Comparison of ENCODE assay signal across 16 cellular contexts in genomic region chr11:64369440-64370135, GRCh38. TPM values are rescaled to one million over a fixed set of nuclear protein-coding genes. Genes with fewer than 3 reads are reported as not detected.
DNase-seq lines count a peak whose midpoint lies in the region; ATAC-seq and TF ChIP-seq lines count a peak whose summit lies in the region.
"Had no signal": no experiment of that assay in that cellular context is flagged by ENCODE, and none has a peak within 500 bp of the region (broad histone marks: within the 10 kb centered on the region; RNA-seq: fewer than 3 reads in every experiment).

No MANE protein-coding gene starts in this region.

- H3F3A ChIP-seq in GM23338 (replicated peaks; ENCODE audit: low read depth), result peaks cover 21% of the 10 kb centered on the region

- H3K4me2 ChIP-seq in GM23338, result no peak overlapping the region; the same call in 1 of the 2 replicates
- H3K4me2 ChIP-seq: PC-9 had no signal

- no TSS peak for BruUV-seq in Calu3 (replicated peaks; lab: Mats Ljungman, UMichigan)

- H3K79me2 ChIP-seq in GM23338 (replicated peaks; ENCODE audit: insufficient read depth), result no peaks in the 10 kb centered on the region

- no peaks in the 10 kb centered on the region for H3K9me3 ChIP-seq in psoas muscle
- H3K9me3 ChIP-seq: HAP-1, SJCRH30 had no signal

- peaks cover 68% of the 10 kb centered on the region for H3K36me3 Mint-ChIP-seq in Calu3 (ENCODE audit: insufficient read depth, unreplicated experiment)
- peaks cover 22% of the 10 kb centered on the region for H3K36me3 Mint-ChIP-seq in GM23338 (ENCODE audit: low read depth)
- H3K36me3 Mint-ChIP-seq in chondrocyte (ENCODE audit: low read depth), result peaks cover 17% of the 10 kb centered on the region

- H3K4me1 Mint-ChIP-seq in Calu3 (ENCODE audit: low read depth, unreplicated experiment) (peaks cover 17% of the 10 kb centered on the region), GM23338 (peaks cover 12% of the 10 kb centered on the region; the same call in 2 of the 3 replicates), chondrocyte (ENCODE audit: low read depth) (no peaks in the 10 kb centered on the region)

- H3K27me3 Mint-ChIP-seq in Calu3 (ENCODE audit: unreplicated experiment) (no peaks in the 10 kb centered on the region), GM23338 (ENCODE audit: insufficient read depth, low read depth, poor library complexity) (peaks cover 26% of the 10 kb centered on the region), chondrocyte (ENCODE audit: low read depth) (no peaks in the 10 kb centered on the region)
- H3K27me3 Mint-ChIP-seq: CD4-positive, alpha-beta memory T cell had no signal

- no peak for DNase-seq in Calu3
- peak; percentile 60 for DNase-seq in GM23338 (ENCODE audit: low spot score)
- DNase-seq in chondrocyte (ENCODE audit: low spot score), result peak; percentile 93
- no peak for DNase-seq in retinal pigment epithelial cell (ENCODE audit: low read depth)
- no peak for DNase-seq in psoas muscle
- DNase-seq in cortex of kidney (lab: John Stamatoyannopoulos, UW), result no peak
- DNase-seq: ACHN; CD4-positive, alpha-beta memory T cell; DMS79 treated with DMSO at 0.1 percent for 48 hours; GF-D8; NCI-H1417 treated with DMSO at 0.1 percent for 48 hours; NCI-H1930; PC-9; SJCRH30 had no signal

- 0 out of 2 replicates have a peak overlapping the region, but pooled peaks have one; percentile 18 for H2AFZ ChIP-seq in GM23338
- H2AFZ ChIP-seq: PC-9 had no signal

- CTCF ChIA-PET in Calu3 (lab: Charles Lee), result no interaction called here

- no peaks in the 10 kb centered on the region for H3K36me3 ChIP-seq in GM23338 (ENCODE audit: insufficient read depth)
- H3K36me3 ChIP-seq in psoas muscle (ENCODE audit: insufficient read depth in 1 of 2, low read depth in 1 of 2), result peaks cover 4 to 66% of the 10 kb centered on the region in 2 donors

- TF ChIP-seq CTCF in Calu3 (IDR thresholded peaks at IDR 0.05; ENCODE audit: unreplicated experiment) (peak; percentile 42), GM23338 (conservative IDR thresholded peaks at IDR 0.05; ENCODE audit: low read depth in 2 of 2) (peak; percentile 43 to 51; a peak in 3 of 4 replicates), chondrocyte (IDR thresholded peaks at IDR 0.05) (no peak), retinal pigment epithelial cell (conservative IDR thresholded peaks at IDR 0.05; ENCODE audit: low read depth, low read length) (peak; percentile 22), psoas muscle (IDR thresholded peaks at IDR 0.05) (no peak)

- peaks cover 25% of the 10 kb centered on the region for H3K4me1 ChIP-seq in GM23338 (ENCODE audit: insufficient read depth)
- no peaks in the 10 kb centered on the region for H3K4me1 ChIP-seq in psoas muscle
- H3K4me1 ChIP-seq: HAP-1 had no signal

- H3K27me3 ChIP-seq in GM23338 (ENCODE audit: insufficient read depth) (no peaks in the 10 kb centered on the region), psoas muscle (ENCODE audit: insufficient read depth in 3 of 3, low read length in 2 of 3) (no peaks in the 10 kb centered on the region)
- H3K27me3 ChIP-seq: SJCRH30 had no signal

- H4K20me1 ChIP-seq in GM23338 (replicated peaks; ENCODE audit: insufficient read depth), result no peaks in the 10 kb centered on the region

- H3K4me3 ChIP-seq in GM23338 (peak overlapping the region; percentile 30; the same call in 1 of the 2 replicates), retinal pigment epithelial cell (ENCODE audit: low read length) (no peak overlapping the region), psoas muscle (no peak overlapping the region)
- H3K4me3 ChIP-seq: HAP-1, PC-9, SJCRH30 had no signal

- H3K9me3 Mint-ChIP-seq in Calu3 (ENCODE audit: low read depth, unreplicated experiment), result no peaks in the 10 kb centered on the region
- H3K9me3 Mint-ChIP-seq in GM23338, result no peaks in the 10 kb centered on the region; the same call in 2 of the 3 replicates
- H3K9me3 Mint-ChIP-seq in chondrocyte (ENCODE audit: low read depth), result no peaks in the 10 kb centered on the region

- H3K4me3 Mint-ChIP-seq in Calu3 (ENCODE audit: low read depth, unreplicated experiment), result no peak overlapping the region
- H3K4me3 Mint-ChIP-seq in GM23338, result peak overlapping the region; percentile 51; the same call in 2 of the 3 replicates
- no peak overlapping the region for H3K4me3 Mint-ChIP-seq in chondrocyte (ENCODE audit: unreplicated experiment)
- H3K4me3 Mint-ChIP-seq: CD4-positive, alpha-beta memory T cell had no signal

- H3K27ac Mint-ChIP-seq in Calu3 (ENCODE audit: unreplicated experiment), result no peak overlapping the region
- no peak overlapping the region for H3K27ac Mint-ChIP-seq in GM23338
- H3K27ac Mint-ChIP-seq in chondrocyte (ENCODE audit: unreplicated experiment), result no peak overlapping the region
- H3K27ac Mint-ChIP-seq: CD4-positive, alpha-beta memory T cell had no signal

- intact Hi-C loops in Calu3 (cut with micrococcal nuclease; ENCODE audit: unreplicated experiment), result no loop called here
- intact Hi-C loops in psoas muscle (cut with DNase I), result no loop called here

- H3K27ac ChIP-seq in GM23338 (ENCODE audit: low read depth) (no peak overlapping the region), psoas muscle (no peak overlapping the region)
- H3K27ac ChIP-seq: PC-9, SJCRH30 had no signal

- peak; percentile 13 for ATAC-seq in GM23338
- no peak for ATAC-seq in psoas muscle
- no peak for ATAC-seq in HG03354 (IDR thresholded peaks at IDR 0.05; ENCODE audit: poor library complexity, severe bottlenecking, unreplicated experiment)

- WGBS in psoas muscle, 3 donors, result 87 to 90% (median 89%) methylated on average over 64 to 68 of the region's 68 CpGs

- H3K9me2 ChIP-seq in GM23338 (ENCODE audit: insufficient read depth), result no peaks in the 10 kb centered on the region

TF ChIP-seq in GM23338, 12 proteins besides CTCF, POLR2A, EP300 and RAD21 (continues in another document):
- no peak for TF ChIP-seq STAT1 (IDR thresholded peaks at IDR 0.05; ENCODE audit: unreplicated experiment)
- TF ChIP-seq ZNF114 (CRISPR knock-in tag; IDR thresholded peaks at IDR 0.05), result no peak
- no peak for TF ChIP-seq JUNB (IDR thresholded peaks at IDR 0.05; ENCODE audit: unreplicated experiment)
- no peak for TF ChIP-seq ETS1 (IDR thresholded peaks at IDR 0.05)
- TF ChIP-seq EZH2 (IDR thresholded peaks at IDR 0.05; ENCODE audit: low read depth, unreplicated experiment), result no peak
- TF ChIP-seq REST (IDR thresholded peaks at IDR 0.05; ENCODE audit: unreplicated experiment), result no peak

RNA-seq across cellular contexts. Expression of gene RPS6KA4, which starts 10.6 kb away (rescaled TPM):
- total RNA-seq in Calu3 (2022) (46.0 and 56.5 TPM in 2 replicates), chondrocyte (32.7 to 43.6 TPM (median 34.9 TPM) in 3 replicates), psoas muscle (10 to 100 TPM in 3 of 4 donors, 1 to 10 TPM in 1; 9.5 to 15.9 (median 13.6) TPM)
- 18.6 and 19.9 TPM in 2 replicates for total RNA-seq in GM23338 (2014; rRNA removed; shearing (Covaris generic))
- polyA plus RNA-seq in GM23338 (2016; fragmentation: Nextera tagmentation; extraction: Ambion mirVana) (3.5 and 4.1 TPM in 2 replicates), psoas muscle (10 to 100 TPM; 11.5 to 13.8 (median 13.1) TPM)

RNA-seq across cellular contexts. Expression of gene CCDC88B, which starts 29.6 kb away (rescaled TPM):
- 7.6 and 8.2 TPM in 2 replicates for total RNA-seq in Calu3 (2022)
- 12.1 and 12.3 TPM in 2 replicates for total RNA-seq in GM23338 (2014; rRNA removed; shearing (Covaris generic))
- 5.9 and 6.8 TPM in 2 replicates for polyA plus RNA-seq in GM23338 (2016; fragmentation: Nextera tagmentation; extraction: Ambion mirVana)
- 0.82 to 1.3 TPM (median 0.99 TPM) in 3 replicates for total RNA-seq in chondrocyte
- total RNA-seq in psoas muscle, result 1 to 10 TPM; 1.4 to 2.9 (median 2.2) TPM
- polyA plus RNA-seq in psoas muscle, result 1 to 10 TPM; 2.5 to 3.6 (median 3.2) TPM

RNA-seq across cellular contexts. Expression of gene PRDX5, which starts 51.7 kb away (rescaled TPM):
- total RNA-seq in Calu3 (2022), result 165 TPM in 2 replicates
- total RNA-seq in GM23338 (2014; rRNA removed; shearing (Covaris generic)), result 202 and 212 TPM in 2 replicates
- 300 and 312 TPM in 2 replicates for polyA plus RNA-seq in GM23338 (2016; fragmentation: Nextera tagmentation; extraction: Ambion mirVana)
- total RNA-seq in chondrocyte, result 181 to 234 TPM (median 232 TPM) in 3 replicates
- 100 to 1,000 TPM; 122 to 178 (median 156) TPM for total RNA-seq in psoas muscle
- polyA plus RNA-seq in psoas muscle, result 100 to 1,000 TPM; 304 to 323 (median 321) TPM

RNA-seq across cellular contexts. Expression of gene TRMT112, which starts 52.2 kb away (rescaled TPM):
- 197 and 211 TPM in 2 replicates for total RNA-seq in Calu3 (2022)
- 298 and 349 TPM in 2 replicates for total RNA-seq in GM23338 (2014; rRNA removed; shearing (Covaris generic))
- polyA plus RNA-seq in GM23338 (2016; fragmentation: Nextera tagmentation; extraction: Ambion mirVana), result 927 and 1,003 TPM in 2 replicates
- total RNA-seq in chondrocyte, result 122 to 182 TPM (median 126 TPM) in 3 replicates
- total RNA-seq in psoas muscle, result 100 to 1,000 TPM in 1 of 4 donors, 10 to 100 TPM in 3; 78.1 to 135 (median 88.0) TPM
- 100 to 1,000 TPM; 125 to 311 (median 190) TPM for polyA plus RNA-seq in psoas muscle

Comparison
In these comparisons a context has a peak if more than half of its experiments do, and no peak if none do; other contexts are left out.
1. DNase-seq: peak in GM23338 (single experiment) and chondrocyte (single experiment); none in Calu3 (single experiment), retinal pigment epithelial cell (single experiment), psoas muscle (0 of 2) and cortex of kidney (single experiment).
2. CTCF ChIP-seq: peak in Calu3 (single experiment), GM23338 (2 of 2) and retinal pigment epithelial cell (single experiment); none in chondrocyte (single experiment) and psoas muscle (single experiment).